ENCODE assay signal across 11 cellular contexts in genomic region chr5:39191216-39191615, GRCh38. TPM values are rescaled to one million over a fixed set of nuclear protein-coding genes. Genes with fewer than 3 reads are reported as not detected.
DNase-seq lines count a peak whose midpoint lies in the region; ATAC-seq and TF ChIP-seq lines count a peak whose summit lies in the region.
"Had no signal": no experiment of that assay in that cellular context is flagged by ENCODE, and none has a peak within 500 bp of the region (broad histone marks: within the 10 kb centered on the region; RNA-seq: fewer than 3 reads in every experiment).

No MANE protein-coding gene starts in this region.

- peak overlapping the region; percentile 91 for H3K4me3 Mint-ChIP-seq in CD4-positive, alpha-beta T cell

- H3K4me1 Mint-ChIP-seq in CD4-positive, alpha-beta T cell (ENCODE audit: low read depth) = peaks cover 97% of the 10 kb centered on the region

- H3K9me3 Mint-ChIP-seq in CD4-positive, alpha-beta T cell = no peaks in the 10 kb centered on the region

- peaks cover under 1% of the 10 kb centered on the region for H3K36me3 ChIP-seq in effector memory CD4-positive, alpha-beta T cell (ENCODE audit: control insufficient read depth, insufficient read depth, low read length)

- CTCF ChIA-PET in CD4-positive, alpha-beta T cell (lab: Charles Lee) = interaction anchor here (0.8 to 15.2 kb wide), 6 partner anchors 10 to 92 kb away, joined by 3 to 140 read pairs (median 10); no protein-coding TSS in a partner anchor
- CTCF ChIA-PET in GM10248 (lab: Yijun Ruan, JAX) = interaction anchor here (1.5 to 1.7 kb wide), 2 partner anchors 92 to 110 kb away, joined by 3 to 4 read pairs; no protein-coding TSS in a partner anchor

- POLR2A ChIA-PET in CD4-positive, alpha-beta T cell (lab: Charles Lee) = interaction anchor here (0.8 to 13.9 kb wide), 9 partner anchors 9 to 83 kb away, joined by 3 to 408 read pairs (median 6); partner anchors contain the start of gene FYB1
- POLR2A ChIA-PET in GM10248 (lab: Yijun Ruan, JAX) = interaction anchor here (0.6 kb wide), 1 partner anchor 137 kb away, joined by 3 read pairs; no protein-coding TSS in a partner anchor

- peak overlapping the region; percentile 37 for H3K4me3 ChIP-seq in effector memory CD4-positive, alpha-beta T cell (ENCODE audit: insufficient read depth, low read depth, low read length, poor library complexity, severe bottlenecking)
- H3K4me3 ChIP-seq: testis had no signal

- ATAC-seq in CD4-positive, alpha-beta T cell (ENCODE audit: poor library complexity) = peak; percentile 19
- peak; percentile 76 for ATAC-seq in GM21381 (IDR thresholded peaks at IDR 0.05; ENCODE audit: unreplicated experiment)
- ATAC-seq in HG02981 (IDR thresholded peaks at IDR 0.05; ENCODE audit: unreplicated experiment) = no peak

- H3K27me3 ChIP-seq in CD4-positive, alpha-beta T cell (ENCODE audit: control insufficient read depth, insufficient read depth, low read length) = no peaks in the 10 kb centered on the region
- no peaks in the 10 kb centered on the region for H3K27me3 ChIP-seq in effector memory CD4-positive, alpha-beta T cell (replicated peaks; ENCODE audit: control insufficient read depth, insufficient read depth, low read length, poor library complexity, severe bottlenecking)
- H3K27me3 ChIP-seq: testis had no signal

- no peaks in the 10 kb centered on the region for H3K9me3 ChIP-seq in CD4-positive, alpha-beta T cell (ENCODE audit: control insufficient read depth, low read length)
- no peaks in the 10 kb centered on the region for H3K9me3 ChIP-seq in effector memory CD4-positive, alpha-beta T cell (ENCODE audit: control insufficient read depth, low read length)
- H3K9me3 ChIP-seq: testis had no signal

- no peaks in the 10 kb centered on the region for H3K27me3 Mint-ChIP-seq in CD4-positive, alpha-beta T cell

- intact Hi-C loops in CD4-positive, alpha-beta T cell (cut with DNase I, micrococcal nuclease) = no loop called here

- TF ChIP-seq CTCF in CD4-positive, alpha-beta T cell (IDR thresholded peaks at IDR 0.05) = no peak
- TF ChIP-seq CTCF in GM10248 (IDR thresholded peaks at IDR 0.05; ENCODE audit: control extremely low read depth, extremely low read depth, low read depth, missing control alignments) = no peak

- H3K27ac ChIP-seq in CD4-positive, alpha-beta T cell (ENCODE audit: low read depth, low read length) = peak overlapping the region; percentile 79
- peak overlapping the region; percentile 90 for H3K27ac ChIP-seq in effector memory CD4-positive, alpha-beta T cell (ENCODE audit: insufficient read depth, low read length, poor library complexity, severe bottlenecking)
- H3K27ac ChIP-seq: testis had no signal

- DNase-seq in CD4-positive, alpha-beta T cell = peak in 1 of 10 experiments; percentile 47
- peak; percentile 69 to 80 for DNase-seq in NCI-H526 (lab: John Stamatoyannopoulos, UW)
- no peak for DNase-seq in effector memory CD4-positive, alpha-beta T cell
- DNase-seq in GM10248 (ENCODE audit: extremely low spot score) = no peak
- DNase-seq in NCI-H2171 treated with DMSO at 0.1 percent for 48 hours (lab: John Stamatoyannopoulos, UW) = no peak
- no peak for DNase-seq in NCI-H146 (lab: John Stamatoyannopoulos, UW)
- DNase-seq: mesenchymal stem cell, NCI-H2029, testis had no signal

- H3K36me3 Mint-ChIP-seq in CD4-positive, alpha-beta T cell (ENCODE audit: low read depth) = peaks cover 80% of the 10 kb centered on the region

- H3K4me1 ChIP-seq in effector memory CD4-positive, alpha-beta T cell (ENCODE audit: control insufficient read depth, insufficient read depth, low read length, poor library complexity, severe bottlenecking) = peaks cover 67% of the 10 kb centered on the region
- H3K4me1 ChIP-seq: testis had no signal

- H3K27ac Mint-ChIP-seq in CD4-positive, alpha-beta T cell = peak overlapping the region; percentile 96

RNA-seq across cellular contexts. Expression of gene FYB1, which starts 28.1 kb away (rescaled TPM):
- total RNA-seq in CD4-positive, alpha-beta T cell = 100 to 1,000 TPM; 478 to 497 TPM

Comparison
In these comparisons a context has a peak if more than half of its experiments do, and no peak if none do; other contexts are left out.
1. DNase-seq: peak in NCI-H526 (2 of 2); none in effector memory CD4-positive, alpha-beta T cell (0 of 3), GM10248 (single experiment), NCI-H2171 treated with DMSO at 0.1 percent for 48 hours (single experiment) and NCI-H146 (single experiment).